In genomic region chr13:73803997-73804396, GRCh38 we compare ENCODE assay signal across 18 cellular contexts.
A peak's percentile ranks its signal among the peaks of the same experiment; 100 is the strongest.
DNase-seq lines count a peak whose midpoint lies in the region; ATAC-seq lines count a peak whose summit lies in the region.
"Had no signal": no experiment of that assay in that cellular context is flagged by ENCODE, and none has a peak within 500 bp of the region (broad histone marks: within the 10 kb centered on the region; RNA-seq: fewer than 3 reads in every experiment).

No MANE protein-coding gene starts in this region.

- no peak overlapping the region for H2BK12ac ChIP-seq in mesenchymal stem cell (ENCODE audit: low read length in 2 of 2)

- no peak overlapping the region for H3K14ac ChIP-seq in mesenchymal stem cell (ENCODE audit: low read length in 2 of 2)

- H3K9me3 ChIP-seq in mesenchymal stem cell (ENCODE audit: control insufficient read depth, low read length), result no peaks in the 10 kb centered on the region
- H3K9me3 ChIP-seq: BE2C, body of pancreas, ovary, vagina had no signal

- peaks cover 6% of the 10 kb centered on the region for H3K79me1 ChIP-seq in mesenchymal stem cell (replicated peaks; ENCODE audit: low read length, poor library complexity, severe bottlenecking)

- no peak overlapping the region for H2BK5ac ChIP-seq in mesenchymal stem cell (ENCODE audit: low read depth, low read length, poor library complexity, severe bottlenecking)

- 46% methylated on average over 1 of the region's 1 CpG for WGBS in mesenchymal stem cell

- H3K4me3 ChIP-seq in mesenchymal stem cell (ENCODE audit: insufficient read depth in 1 of 2, low read depth in 1 of 2, low read length in 2 of 2), result no peak overlapping the region
- H3K4me3 ChIP-seq: body of pancreas, ovary, smooth muscle cell, vagina had no signal

- H3K27me3 ChIP-seq in mesenchymal stem cell (ENCODE audit: control insufficient read depth in 1 of 2, insufficient read depth in 1 of 2, low read length in 2 of 2), result no peaks in the 10 kb centered on the region
- H3K27me3 ChIP-seq: BE2C, body of pancreas, ovary, vagina had no signal

- H3K36me3 Mint-ChIP-seq in central memory CD8-positive, alpha-beta T cell (ENCODE audit: insufficient read depth), result peaks cover 22% of the 10 kb centered on the region
- H3K36me3 Mint-ChIP-seq in activated T-cell treated with anti-CD3 and anti-CD28 coated beads, Interleukin-2, amount 50 U/mL, for 72 hours (ENCODE audit: insufficient read depth in 2 of 2), result peaks cover under 1 to 6% of the 10 kb centered on the region in 2 donors

- no peak overlapping the region for H2BK15ac ChIP-seq in mesenchymal stem cell (ENCODE audit: low read depth, poor library complexity, severe bottlenecking)

- no peak overlapping the region for H4K91ac ChIP-seq in mesenchymal stem cell (ENCODE audit: low read length)

- no peaks in the 10 kb centered on the region for H3K27me3 Mint-ChIP-seq in central memory CD8-positive, alpha-beta T cell
- no peaks in the 10 kb centered on the region for H3K27me3 Mint-ChIP-seq in activated T-cell treated with anti-CD3 and anti-CD28 coated beads, Interleukin-2, amount 50 U/mL, for 72 hours (ENCODE audit: low read depth)
- H3K27me3 Mint-ChIP-seq: stimulated activated naive CD8-positive, alpha-beta T cell treated with anti-CD3 and anti-CD28 coated beads, Interleukin-15, amount 100 ng/mL, for 72 hours had no signal

- no peak overlapping the region for H3K23ac ChIP-seq in mesenchymal stem cell (ENCODE audit: low read length in 2 of 2)

- no peak overlapping the region for H3K4me3 Mint-ChIP-seq in central memory CD8-positive, alpha-beta T cell
- H3K4me3 Mint-ChIP-seq in activated T-cell treated with anti-CD3 and anti-CD28 coated beads, Interleukin-2, amount 50 U/mL, for 72 hours, result no peak overlapping the region
- H3K4me3 Mint-ChIP-seq: stimulated activated naive CD8-positive, alpha-beta T cell treated with anti-CD3 and anti-CD28 coated beads, Interleukin-15, amount 100 ng/mL, for 72 hours; WTC11 had no signal

- peaks cover 2% of the 10 kb centered on the region for H3K4me1 ChIP-seq in mesenchymal stem cell (ENCODE audit: control insufficient read depth, insufficient read depth, low read depth, low read length)
- H3K4me1 ChIP-seq: BE2C, body of pancreas, vagina had no signal

- H2BK120ac ChIP-seq in mesenchymal stem cell (ENCODE audit: low read depth, low read length), result no peak overlapping the region

- no peak overlapping the region for H3K4ac ChIP-seq in mesenchymal stem cell (ENCODE audit: low read depth in 1 of 2, low read length in 2 of 2)

- ATAC-seq in central memory CD8-positive, alpha-beta T cell (replicated peaks; ENCODE audit: extremely low read depth, poor library complexity, severe bottlenecking), result no peak
- no peak for ATAC-seq in HG03025 (IDR thresholded peaks at IDR 0.05; ENCODE audit: low FRiP score, unreplicated experiment)
- no peak for ATAC-seq in activated T-cell treated with anti-CD3 and anti-CD28 coated beads, Interleukin-2, amount 50 U/mL, for 72 hours (replicated peaks in 1 of 2)
- ATAC-seq: body of pancreas; stimulated activated naive CD8-positive, alpha-beta T cell treated with anti-CD3 and anti-CD28 coated beads, Interleukin-15, amount 100 ng/mL, for 72 hours; WTC11 had no signal

- peaks cover 2% of the 10 kb centered on the region for H3K9me3 Mint-ChIP-seq in central memory CD8-positive, alpha-beta T cell
- peaks cover under 1 to 2% of the 10 kb centered on the region in 2 donors for H3K9me3 Mint-ChIP-seq in activated T-cell treated with anti-CD3 and anti-CD28 coated beads, Interleukin-2, amount 50 U/mL, for 72 hours

- no peak overlapping the region for H3K9ac ChIP-seq in mesenchymal stem cell (ENCODE audit: low read length)

- peak overlapping the region; percentile 21 for H3K27ac Mint-ChIP-seq in central memory CD8-positive, alpha-beta T cell (ENCODE audit: low read depth)
- H3K27ac Mint-ChIP-seq in activated T-cell treated with anti-CD3 and anti-CD28 coated beads, Interleukin-2, amount 50 U/mL, for 72 hours, result no peak overlapping the region
- H3K27ac Mint-ChIP-seq: stimulated activated naive CD8-positive, alpha-beta T cell treated with anti-CD3 and anti-CD28 coated beads, Interleukin-15, amount 100 ng/mL, for 72 hours; WTC11 had no signal

- no peaks in the 10 kb centered on the region for H3K36me3 ChIP-seq in mesenchymal stem cell (ENCODE audit: control insufficient read depth in 1 of 2, insufficient read depth in 2 of 2, low read depth in 1 of 2, low read length in 2 of 2)
- H3K36me3 ChIP-seq: BE2C, ovary, vagina had no signal

- DNase-seq in EL, result peak; percentile 79
- DNase-seq in NCI-H82 treated with DMSO at 0.1 percent for 48 hours (lab: John Stamatoyannopoulos, UW; ENCODE audit: unreplicated experiment), result peak; percentile 7
- no peak for DNase-seq in central memory CD8-positive, alpha-beta T cell (ENCODE audit: low spot score in 2 of 2)
- peak; percentile 47 for DNase-seq in mesenchymal stem cell
- no peak for DNase-seq in hippocampal formation (lab: John Stamatoyannopoulos, UW)
- no peak for DNase-seq in stimulated activated naive CD4-positive, alpha-beta T cell (lab: John Stamatoyannopoulos, UW)
- DNase-seq in activated T-cell treated with anti-CD3 and anti-CD28 coated beads, Interleukin-2, amount 50 U/mL, for 72 hours, result no peak
- DNase-seq: activated effector memory CD4-positive, alpha-beta T cell treated with anti-CD3 and anti-CD28 coated beads, Interleukin-2, amount 50 U/mL, for 16 hours; BE2C; body of pancreas; DMS53; effector CD8-positive, alpha-beta T cell; ovary; stimulated activated naive CD8-positive, alpha-beta T cell treated with anti-CD3 and anti-CD28 coated beads, Interleukin-15, amount 100 ng/mL, for 72 hours had no signal

- H2AK5ac ChIP-seq in mesenchymal stem cell (ENCODE audit: low read length, severe bottlenecking), result no peak overlapping the region

- no peak overlapping the region for H3K4me2 ChIP-seq in mesenchymal stem cell (ENCODE audit: low read length, poor library complexity, severe bottlenecking)
- H3K4me2 ChIP-seq: smooth muscle cell had no signal

- peaks cover 19% of the 10 kb centered on the region for H3K4me1 Mint-ChIP-seq in central memory CD8-positive, alpha-beta T cell
- H3K4me1 Mint-ChIP-seq in activated T-cell treated with anti-CD3 and anti-CD28 coated beads, Interleukin-2, amount 50 U/mL, for 72 hours (ENCODE audit: low read depth), result no peaks in the 10 kb centered on the region
- H3K4me1 Mint-ChIP-seq: stimulated activated naive CD8-positive, alpha-beta T cell treated with anti-CD3 and anti-CD28 coated beads, Interleukin-15, amount 100 ng/mL, for 72 hours had no signal

- no peak overlapping the region for H4K8ac ChIP-seq in mesenchymal stem cell (ENCODE audit: low read length)

- H3K18ac ChIP-seq in mesenchymal stem cell (ENCODE audit: low read depth in 1 of 2, low read length in 2 of 2), result no peak overlapping the region

- no peak overlapping the region for H2AFZ ChIP-seq in mesenchymal stem cell (ENCODE audit: low read depth, low read length)

- no peak overlapping the region for H3K27ac ChIP-seq in mesenchymal stem cell (ENCODE audit: low read length, poor library complexity, severe bottlenecking)
- H3K27ac ChIP-seq: body of pancreas, ovary, vagina had no signal

Comparison
In these comparisons a context has a peak if more than half of its experiments do, and no peak if none do; other contexts are left out.
1. DNase-seq: peak in EL (single experiment), NCI-H82 treated with DMSO at 0.1 percent for 48 hours (single experiment) and mesenchymal stem cell (single experiment); none in central memory CD8-positive, alpha-beta T cell (0 of 2), hippocampal formation (0 of 2), stimulated activated naive CD4-positive, alpha-beta T cell (0 of 6) and activated T-cell treated with anti-CD3 and anti-CD28 coated beads, Interleukin-2, amount 50 U/mL, for 72 hours (0 of 2).